ENCODE assay signal across 13 cellular contexts in genomic region chr19:47789811-47790210, GRCh38. TPM values are rescaled to one million over a fixed set of nuclear protein-coding genes. Genes with fewer than 3 reads are reported as not detected.
A peak's percentile ranks its signal among the peaks of the same experiment; 100 is the strongest.
DNase-seq lines count a peak whose midpoint lies in the region; FAIRE-seq and TF ChIP-seq lines count a peak whose summit lies in the region.
"Not testable (repeated sequence)": the region's sequence is repeated elsewhere in the genome, so short reads cannot be mapped to it uniquely, and the experiment has no call there.
"Had no signal": no experiment of that assay in that cellular context is flagged by ENCODE, and none has a peak within 500 bp of the region (broad histone marks: within the 10 kb centered on the region; RNA-seq: fewer than 3 reads in every experiment).

No MANE protein-coding gene starts in this region.

- CTCF ChIA-PET in Calu3 (lab: Charles Lee) (interaction anchor here (0.8 to 1.2 kb wide), 4 partner anchors 10 to 76 kb away, joined by 3 to 6 read pairs (median 4); partner anchors contain the start of gene SELENOW), HEK293 (lab: Yijun Ruan, JAX) (interaction anchor here (0.6 to 7.9 kb wide), 34 partner anchors 8 to 474 kb away, joined by 3 to 197 read pairs (median 4); partner anchors contain the start of genes EHD2 and NOP53)

- H2AFZ ChIP-seq in smooth muscle cell (ENCODE audit: low read depth): not testable (repeated sequence)

- H3K27ac Mint-ChIP-seq in Calu3 (ENCODE audit: unreplicated experiment): peak overlapping the region; percentile 72

- not testable (repeated sequence) for FAIRE-seq in bronchial epithelial cell (lab: Jason Lieb, UNC)

- H3K27me3 ChIP-seq in WERI-Rb-1 (ENCODE audit: insufficient read depth, low read depth, severe bottlenecking); bronchial epithelial cell (ENCODE audit: control insufficient read depth, insufficient read depth, low read length); iPS-18a (ENCODE audit: control insufficient read depth, insufficient read depth, low read length); smooth muscle cell (ENCODE audit: low read depth): not testable (repeated sequence)

- not testable (repeated sequence) for H3K9me3 ChIP-seq in HEK293 (ENCODE audit: control insufficient read depth, insufficient read depth, low read depth, low read length); iPS-18a (ENCODE audit: control insufficient read depth, low read depth, low read length); smooth muscle cell (replicated peaks; ENCODE audit: low read depth)
- peaks cover 16% of the 10 kb centered on the region for H3K9me3 ChIP-seq in WERI-Rb-1 (ENCODE audit: severe bottlenecking)

- DNase-seq in Calu3: peak; percentile 79
- DNase-seq in WERI-Rb-1: peak; percentile 53
- peak; percentile 40 for DNase-seq in bronchial epithelial cell (ENCODE audit: low read depth)
- DNase-seq in epithelial cell of esophagus (ENCODE audit: low read depth): peak; percentile 50
- DNase-seq in smooth muscle cell (lab: John Stamatoyannopoulos, UW; ENCODE audit: unreplicated experiment): not testable (repeated sequence)

- intact Hi-C loops in Calu3 (cut with micrococcal nuclease; ENCODE audit: unreplicated experiment): not testable (repeated sequence)

- WGBS in smooth muscle cell (ENCODE audit: low lambda C conversion rate): 62% methylated on average over 13 of the region's 13 CpGs

- H3K4me1 Mint-ChIP-seq in Calu3 (ENCODE audit: low read depth, unreplicated experiment): peaks cover 13% of the 10 kb centered on the region

- H3K36me3 ChIP-seq in HEK293 (ENCODE audit: control insufficient read depth in 2 of 2, insufficient read depth in 1 of 2, low read length in 2 of 2) (peaks cover 8 to 11% of the 10 kb centered on the region in 2 experiments; a peak in 2 of 3 replicates), WERI-Rb-1 (peaks cover 11% of the 10 kb centered on the region)
- H3K36me3 ChIP-seq in bronchial epithelial cell (ENCODE audit: control insufficient read depth, insufficient read depth, low read length); iPS-18a (ENCODE audit: control insufficient read depth, low read depth, low read length); smooth muscle cell (ENCODE audit: low read depth): not testable (repeated sequence)

- H4K20me1 ChIP-seq in smooth muscle cell (ENCODE audit: low read depth): not testable (repeated sequence)

- not testable (repeated sequence) for H3K9me3 Mint-ChIP-seq in Calu3 (ENCODE audit: low read depth, unreplicated experiment)

- not testable (repeated sequence) for H3K4me3 ChIP-seq in HEK293 (ENCODE audit: low read depth, low read length); bronchial epithelial cell (ENCODE audit: low read depth, low read length); epithelial cell of esophagus (ENCODE audit: low read length); iPS-18a (ENCODE audit: low read length); smooth muscle cell
- peak overlapping the region; percentile 28 for H3K4me3 ChIP-seq in WERI-Rb-1 (ENCODE audit: low read depth, low read length)

- H3K27me3 Mint-ChIP-seq in Calu3 (ENCODE audit: unreplicated experiment): not testable (repeated sequence)

- H3K4me2 ChIP-seq in smooth muscle cell: peak overlapping the region; percentile 47

- not testable (repeated sequence) for H3K27ac ChIP-seq in HEK293 (ENCODE audit: extremely low read depth, low read depth, low read length); smooth muscle cell (ENCODE audit: low read depth)
- H3K27ac ChIP-seq in WERI-Rb-1: peak overlapping the region; percentile 78
- peak overlapping the region; percentile 24 for H3K27ac ChIP-seq in iPS-18a (ENCODE audit: low read length)

- TF ChIP-seq CTCF in Calu3 (IDR thresholded peaks at IDR 0.05; ENCODE audit: unreplicated experiment); HEK293 (tag by site-specific recombination; IDR thresholded peaks at IDR 0.05); WERI-Rb-1 (IDR thresholded peaks at IDR 0.05; ENCODE audit: low read depth, low read length); bronchial epithelial cell (IDR thresholded peaks at IDR 0.05; ENCODE audit: insufficient read depth, low read length, severe bottlenecking); epithelial cell of esophagus (IDR thresholded peaks at IDR 0.05; ENCODE audit: insufficient read depth, low read depth, low read length, missing control alignments); smooth muscle cell (IDR thresholded peaks at IDR 0.05; ENCODE audit: borderline replicate concordance, insufficient read depth, poor library complexity, severe bottlenecking): not testable (repeated sequence)

- not testable (repeated sequence) for H3F3A ChIP-seq in smooth muscle cell (ENCODE audit: low read depth)

- not testable (repeated sequence) for H3K4me1 ChIP-seq in HEK293 (ENCODE audit: control insufficient read depth, insufficient read depth, low read length); iPS-18a (ENCODE audit: control insufficient read depth, low read depth, low read length); smooth muscle cell (ENCODE audit: low read depth)

- peaks cover 43% of the 10 kb centered on the region for H3K36me3 Mint-ChIP-seq in Calu3 (ENCODE audit: insufficient read depth, unreplicated experiment)

- H3K4me3 Mint-ChIP-seq in Calu3 (ENCODE audit: low read depth, unreplicated experiment): peak overlapping the region; percentile 53

- POLR2A ChIA-PET in HEK293 (lab: Yijun Ruan, JAX): interaction anchor here (0.6 to 0.7 kb wide), 2 partner anchors 10 to 26 kb away, joined by 3 read pairs; no protein-coding TSS in a partner anchor

- peak overlapping the region; percentile 28 for H3K9ac ChIP-seq in iPS-18a (ENCODE audit: low read length)
- H3K9ac ChIP-seq in smooth muscle cell (ENCODE audit: low read depth): not testable (repeated sequence)

- TF ChIP-seq EP300 in Ishikawa (IDR thresholded peaks at IDR 0.05; ENCODE audit: borderline replicate concordance): not testable (repeated sequence)

- not testable (repeated sequence) for BruUV-seq in Calu3 (replicated peaks; lab: Mats Ljungman, UMichigan)

- H3K79me2 ChIP-seq in smooth muscle cell (ENCODE audit: low read depth): not testable (repeated sequence)

- not testable (repeated sequence) for TF ChIP-seq RAD21 in Ishikawa (IDR thresholded peaks at IDR 0.05; ENCODE audit: low read depth)

TF ChIP-seq in HEK293, 187 proteins besides CTCF, POLR2A, EP300 and RAD21:
- TF ChIP-seq GLIS1 (tag by site-specific recombination; IDR thresholded peaks at IDR 0.05): peak; percentile 38

TF ChIP-seq in Ishikawa, 13 proteins besides CTCF, POLR2A, EP300 and RAD21:
- TF ChIP-seq, protein P1, sequence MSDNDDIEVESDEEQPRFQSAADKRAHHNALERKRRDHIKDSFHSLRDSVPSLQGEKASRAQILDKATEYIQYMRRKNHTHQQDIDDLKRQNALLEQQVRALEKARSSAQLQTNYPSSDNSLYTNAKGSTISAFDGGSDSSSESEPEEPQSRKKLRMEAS (IDR thresholded peaks at IDR 0.05): peak; percentile 45
- TF ChIP-seq EGR1 (IDR thresholded peaks at IDR 0.05): peak; percentile 54; the same call in 1 of the 2 replicates
TF ChIP-seq in Ishikawa: peak in this region for 2; not testable (repeated sequence) for 11.

RNA-seq across cellular contexts. Expression of gene SELENOW, which starts 11.3 kb away (rescaled TPM):
- total RNA-seq in Calu3 (2022) (466 and 506 TPM in 2 replicates), bronchial epithelial cell (149 and 175 TPM in 2 replicates), smooth muscle cell (415 and 441 TPM in 2 replicates)
- polyA plus RNA-seq in smooth muscle cell: 527 and 558 TPM in 2 replicates

RNA-seq across cellular contexts. Expression of gene TPRX1, which starts 14.5 kb away (rescaled TPM):
- total RNA-seq in Calu3 (2022): not detected in 2 replicates
- not detected in 2 replicates for total RNA-seq in bronchial epithelial cell
- total RNA-seq in smooth muscle cell: not detected in 2 replicates
- polyA plus RNA-seq in smooth muscle cell: not detected in 2 replicates
- total RNA-seq: A673; CD8-positive, alpha-beta T cell; HT1080 had no signal
- polyA plus RNA-seq: BJ, CD14-positive monocyte had no signal

RNA-seq across cellular contexts. Expression of gene CRX, which starts 31.9 kb away (rescaled TPM):
- total RNA-seq in Calu3 (2022) (not detected in 2 replicates), bronchial epithelial cell (not detected in 2 replicates), smooth muscle cell (not detected in 2 replicates)
- not detected in 2 replicates for polyA plus RNA-seq in smooth muscle cell
- total RNA-seq: A673; CD8-positive, alpha-beta T cell; HT1080 had no signal
- polyA plus RNA-seq: BJ, CD14-positive monocyte had no signal

RNA-seq across cellular contexts. Expression of gene NOP53, which starts 44.5 kb away (rescaled TPM):
- 193 and 222 TPM in 2 replicates for total RNA-seq in Calu3 (2022)
- 112 and 121 TPM in 2 replicates for total RNA-seq in bronchial epithelial cell
- total RNA-seq in smooth muscle cell: 42.8 and 48.9 TPM in 2 replicates
- polyA plus RNA-seq in smooth muscle cell: 74.5 and 95.2 TPM in 2 replicates
